ENCODE assay signal across 13 cellular contexts in the genomic region with DNA sequence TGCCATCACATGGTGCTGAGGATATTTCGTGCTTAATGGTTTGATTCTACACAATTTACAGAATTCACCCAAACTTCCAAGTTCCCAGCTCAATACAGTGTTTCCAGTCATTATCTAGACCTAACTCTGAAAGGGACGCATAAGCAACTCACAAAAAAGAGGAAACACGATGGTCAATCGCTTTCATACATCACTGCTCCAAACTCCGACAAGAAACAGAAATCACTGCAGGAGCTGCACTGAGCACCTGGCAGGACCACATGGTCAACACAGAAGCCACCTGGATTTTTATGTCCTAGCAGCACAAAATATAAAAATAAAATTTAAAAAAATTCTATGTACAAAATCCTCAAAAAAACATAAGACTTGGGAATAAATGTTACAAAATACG.
"Had no signal": no experiment of that assay in that cellular context is flagged by ENCODE, and none has a peak within 500 bp of the region (broad histone marks: within the 10 kb centered on the region; RNA-seq: fewer than 3 reads in every experiment).

No MANE protein-coding gene starts in this region.

- H3K4me3 Mint-ChIP-seq: neural progenitor cell had no signal

- DNase-seq: activated gamma-delta T cell treated with Interleukin-2 at 50 U/mL for 16 hours, amniotic stem cell, foreskin fibroblast, hypothalamus, islet precursor cell, left colon had no signal

- H3K4me1 Mint-ChIP-seq: neural progenitor cell had no signal

- H3K9me3 Mint-ChIP-seq: activated naive CD4-positive, alpha-beta T cell treated with anti-CD3 and anti-CD28 coated beads, Interleukin-2, amount 50 U/mL, for 72 hours; neural progenitor cell had no signal

- ATAC-seq: activated CD4-positive, CD25-positive, alpha-beta regulatory T cell treated with anti-CD3 and anti-CD28 coated beads, Interleukin-2, amount 50 U/mL, for 24 hours; activated naive CD4-positive, alpha-beta T cell treated with anti-CD3 and anti-CD28 coated beads, Interleukin-2, amount 50 U/mL, for 72 hours; left colon; psoas muscle; right cardiac atrium had no signal

- H3K4me3 ChIP-seq: lung, neural progenitor cell, psoas muscle, thoracic aorta had no signal

- H3K9ac ChIP-seq: neural progenitor cell had no signal

- H3K9me3 ChIP-seq: psoas muscle, thoracic aorta had no signal

- H3K36me3 ChIP-seq: neural progenitor cell had no signal

- H3K4me1 ChIP-seq: neural progenitor cell had no signal

- H3K27me3 ChIP-seq: neural progenitor cell had no signal
